Comparison of ENCODE assay signal across 27 cellular contexts in the genomic region with DNA sequence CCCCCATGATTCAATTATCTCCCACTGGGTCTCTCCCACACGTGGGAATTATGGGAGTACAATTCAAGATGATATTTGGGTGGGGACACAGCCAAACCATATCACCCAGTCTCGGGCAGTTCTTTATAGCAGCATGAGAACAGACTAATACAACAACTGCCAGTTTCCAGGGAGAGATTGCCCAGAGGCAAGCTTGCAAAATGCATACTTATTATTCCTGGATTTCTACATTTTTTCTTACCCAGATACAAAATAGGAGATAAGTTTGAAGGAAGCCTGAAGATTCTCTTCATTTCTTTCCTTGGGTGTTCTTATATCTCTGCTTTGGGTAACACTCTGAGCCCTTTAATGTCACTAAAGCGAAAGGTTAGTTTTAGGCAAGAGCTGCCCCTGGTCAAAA.
"Had no signal": no experiment of that assay in that cellular context is flagged by ENCODE, and none has a peak within 500 bp of the region (broad histone marks: within the 10 kb centered on the region; RNA-seq: fewer than 3 reads in every experiment).

No MANE protein-coding gene starts in this region.

- H3K27me3 Mint-ChIP-seq: stimulated activated naive CD8-positive, alpha-beta T cell treated with anti-CD3 and anti-CD28 coated beads, Interleukin-15, amount 100 ng/mL, for 72 hours; stimulated activated naive CD8-positive, alpha-beta T cell treated with anti-CD3 and anti-CD28 coated beads, Interleukin-15, Interleukin-2, amounts not matched to agents 100 ng/mL and 50 ng/mL, for 24 hours; type B pancreatic cell had no signal

- H3K9me3 ChIP-seq: suprapubic skin, testis, thoracic aorta, thyroid gland, tibial artery, tibial nerve, transverse colon, upper lobe of left lung, upper lobe of right lung, uterus, vagina had no signal

- H3K36me3 ChIP-seq: stomach, suprapubic skin, thoracic aorta, thyroid gland, tibial artery, tibial nerve, transverse colon, upper lobe of left lung, upper lobe of right lung, vagina had no signal

- H3K27ac ChIP-seq: stomach, suprapubic skin, testis, thoracic aorta, thyroid gland, tibial artery, tibial nerve, transverse colon, upper lobe of left lung, upper lobe of right lung, uterus, vagina had no signal

- H3K36me3 Mint-ChIP-seq: stimulated activated effector memory CD8-positive, alpha-beta T cell treated with anti-CD3 and anti-CD28 coated beads, Interleukin-12 subunit alpha, Interleukin-12 subunit beta, amount 100 ng/mL, for 72 hours; stimulated activated memory B cell treated with anti-CD40 and anti-IgM and Interleukin-4, amounts not matched to agents 10 μg/mL and 1 μg/mL and 100 μg/mL, for 72 hours; stimulated activated naive B cell treated with anti-CD40 and anti-IgM and Interleukin-4, amounts not matched to agents 10 μg/mL and 1 μg/mL and 100 μg/mL, for 72 hours; type B pancreatic cell had no signal

- H3K4me3 Mint-ChIP-seq: stimulated activated effector memory CD8-positive, alpha-beta T cell treated with anti-CD3 and anti-CD28 coated beads, Interleukin-12 subunit alpha, Interleukin-12 subunit beta, amount 100 ng/mL, for 72 hours; stimulated activated memory B cell treated with anti-CD40 and anti-IgM and Interleukin-4, amounts not matched to agents 10 μg/mL and 1 μg/mL and 100 μg/mL, for 72 hours; stimulated activated naive B cell treated with anti-CD40 and anti-IgM and Interleukin-4, amounts not matched to agents 10 μg/mL and 1 μg/mL and 100 μg/mL, for 72 hours; stimulated activated naive CD8-positive, alpha-beta T cell treated with anti-CD3 and anti-CD28 coated beads, Interleukin-15, amount 100 ng/mL, for 72 hours; stimulated activated naive CD8-positive, alpha-beta T cell treated with anti-CD3 and anti-CD28 coated beads, Interleukin-15, Interleukin-2, amounts not matched to agents 100 ng/mL and 50 ng/mL, for 24 hours; type B pancreatic cell had no signal

- DNase-seq: stimulated activated CD4-positive, alpha-beta T cell treated with anti-CD3 and anti-CD28 coated beads, Interleukin-2, amount 100 ng/mL, for 48 hours; stimulated activated CD4-positive, alpha-beta T cell treated with anti-CD3 and anti-CD28 coated beads, Interleukin-4, amount 100 ng/mL, for 1 hour; stimulated activated CD4-positive, alpha-beta T cell treated with anti-CD3 and anti-CD28 coated beads, Interleukin-4, amount 100 ng/mL, for 24 hours; stimulated activated CD4-positive, alpha-beta T cell treated with anti-CD3 and anti-CD28 coated beads, Interleukin-4, amount 100 ng/mL, for 4 hours; stimulated activated CD8-positive, alpha-beta memory T cell treated with anti-CD3 and anti-CD28 coated beads, Interleukin-4, amount 100 ng/mL, for 48 hours; stimulated activated naive B cell treated with anti-CD40 and anti-IgM and Interleukin-4, amounts not matched to agents 10 μg/mL and 1 μg/mL and 100 μg/mL, for 72 hours; stimulated activated naive CD4-positive, alpha-beta T cell; stimulated activated naive CD4-positive, alpha-beta T cell treated with Interleukin-2 at 50 U/mL for 16 hours; stimulated activated naive CD8-positive, alpha-beta T cell treated with anti-CD3 and anti-CD28 coated beads, Interleukin-15, amount 100 ng/mL, for 72 hours; stimulated activated naive CD8-positive, alpha-beta T cell treated with anti-CD3 and anti-CD28 coated beads, Interleukin-15, Interleukin-2, amounts not matched to agents 100 U/mL and 50 U/mL, for 24 hours; stomach; substantia nigra; testis; thyroid gland; tibial artery; transverse colon; upper lobe of left lung; upper lobe of right lung; uterus had no signal

- H3K4me3 ChIP-seq: stomach, suprapubic skin, testis, thoracic aorta, thyroid gland, tibial artery, tibial nerve, transverse colon, upper lobe of left lung, upper lobe of right lung, uterus, vagina had no signal

- H3K27me3 ChIP-seq: stomach, suprapubic skin, testis, thyroid gland, tibial artery, tibial nerve, transverse colon, upper lobe of left lung, upper lobe of right lung, uterus, vagina had no signal

- H3K4me1 Mint-ChIP-seq: stimulated activated effector memory CD8-positive, alpha-beta T cell treated with anti-CD3 and anti-CD28 coated beads, Interleukin-12 subunit alpha, Interleukin-12 subunit beta, amount 100 ng/mL, for 72 hours; stimulated activated memory B cell treated with anti-CD40 and anti-IgM and Interleukin-4, amounts not matched to agents 10 μg/mL and 1 μg/mL and 100 μg/mL, for 72 hours; stimulated activated naive B cell treated with anti-CD40 and anti-IgM and Interleukin-4, amounts not matched to agents 10 μg/mL and 1 μg/mL and 100 μg/mL, for 72 hours; stimulated activated naive CD8-positive, alpha-beta T cell treated with anti-CD3 and anti-CD28 coated beads, Interleukin-15, amount 100 ng/mL, for 72 hours had no signal

- H3K4me1 ChIP-seq: stomach, suprapubic skin, testis, thyroid gland, tibial artery, tibial nerve, transverse colon, upper lobe of left lung, upper lobe of right lung, uterus, vagina had no signal

- H3K9me3 Mint-ChIP-seq: stimulated activated naive CD8-positive, alpha-beta T cell treated with anti-CD3 and anti-CD28 coated beads, Interleukin-15, Interleukin-2, amounts not matched to agents 100 ng/mL and 50 ng/mL, for 24 hours; type B pancreatic cell had no signal

- H3K27ac Mint-ChIP-seq: stimulated activated effector memory CD8-positive, alpha-beta T cell treated with anti-CD3 and anti-CD28 coated beads, Interleukin-12 subunit alpha, Interleukin-12 subunit beta, amount 100 ng/mL, for 72 hours; stimulated activated memory B cell treated with anti-CD40 and anti-IgM and Interleukin-4, amounts not matched to agents 10 μg/mL and 1 μg/mL and 100 μg/mL, for 72 hours; stimulated activated naive B cell treated with anti-CD40 and anti-IgM and Interleukin-4, amounts not matched to agents 10 μg/mL and 1 μg/mL and 100 μg/mL, for 72 hours; stimulated activated naive CD8-positive, alpha-beta T cell treated with anti-CD3 and anti-CD28 coated beads, Interleukin-15, amount 100 ng/mL, for 72 hours; stimulated activated naive CD8-positive, alpha-beta T cell treated with anti-CD3 and anti-CD28 coated beads, Interleukin-15, Interleukin-2, amounts not matched to agents 100 ng/mL and 50 ng/mL, for 24 hours; type B pancreatic cell had no signal
